In the genomic region with DNA sequence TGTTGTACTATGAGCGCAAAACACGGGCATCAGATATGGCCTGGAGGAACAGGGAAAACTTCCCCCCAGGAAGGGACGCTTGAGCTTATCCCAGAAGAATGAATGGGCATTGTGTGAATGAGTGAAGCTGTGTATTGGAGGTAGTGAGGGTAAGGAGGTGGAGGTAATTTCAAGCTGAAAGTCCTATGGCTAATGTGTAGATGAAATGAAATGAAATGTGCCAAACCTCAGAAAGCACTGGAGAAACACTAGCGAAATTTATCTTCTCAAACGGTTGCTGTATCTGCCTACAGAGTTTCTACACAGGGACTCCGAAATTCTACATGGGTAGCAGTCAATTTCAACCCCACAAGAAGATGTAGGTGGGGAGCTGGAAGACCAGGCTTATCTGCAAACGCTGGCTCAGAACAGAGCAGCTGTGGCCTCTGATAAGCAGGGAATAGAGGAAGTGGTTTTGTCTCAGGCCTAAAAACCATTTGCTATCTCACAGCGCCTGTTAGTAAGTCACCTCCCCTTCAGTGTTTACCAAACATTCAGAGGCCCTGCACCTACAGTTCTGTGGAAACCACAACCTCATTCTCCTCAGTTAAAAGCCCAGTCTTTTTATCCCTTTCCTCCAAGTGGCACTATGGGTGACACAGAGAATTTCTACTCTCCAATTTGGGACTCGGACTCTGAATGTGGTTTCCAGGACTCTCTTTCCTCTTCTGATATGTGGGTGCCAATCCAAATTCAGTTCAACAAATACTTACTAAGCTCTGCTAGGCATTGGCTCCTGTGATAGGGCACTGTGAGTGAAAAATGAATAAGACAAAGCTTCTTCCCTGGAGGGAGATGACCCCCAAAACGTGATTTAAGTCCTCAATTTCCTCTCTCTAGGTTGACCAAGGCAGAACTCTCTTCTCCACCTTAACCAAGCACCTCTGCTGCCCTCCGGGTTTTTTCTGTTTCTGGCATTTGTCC, we compare ENCODE assay signal across 1 cellular context.
TF ChIP-seq lines count a peak whose summit lies in the region.

No MANE protein-coding gene starts in this region.

TF ChIP-seq in K562, 482 proteins besides CTCF, POLR2A, EP300 and RAD21 (continued from another document and continues in another):
- no peak for TF ChIP-seq TGIF2 (CRISPR knock-in tag; IDR thresholded peaks at IDR 0.05)
- TF ChIP-seq ZEB2 (IDR thresholded peaks at IDR 0.05) = peak; percentile 90; the same call in 1 of the 2 replicates
- no peak for TF ChIP-seq MCM2 (IDR thresholded peaks at IDR 0.05; ENCODE audit: low read depth)
- TF ChIP-seq ARID2 (IDR thresholded peaks at IDR 0.05) = no peak
- no peak for TF ChIP-seq MCM3 (IDR thresholded peaks at IDR 0.05)
- peak; percentile 99 for TF ChIP-seq CBFB (CRISPR knock-in tag; IDR thresholded peaks at IDR 0.05)
- TF ChIP-seq TBL1XR1 (IDR thresholded peaks at IDR 0.05; ENCODE audit: low read length in 2 of 2) = peak; percentile 99 to 100
- peak; percentile 99 for TF ChIP-seq ILF3 (IDR thresholded peaks at IDR 0.05; ENCODE audit: borderline replicate concordance)
- no peak for TF ChIP-seq NR0B1 (IDR thresholded peaks at IDR 0.05; ENCODE audit: partially characterized antibody)
- TF ChIP-seq ZNF280A (IDR thresholded peaks at IDR 0.05; ENCODE audit: low read depth, partially characterized antibody) = no peak
- no peak for TF ChIP-seq UBTF (IDR thresholded peaks at IDR 0.05; ENCODE audit: borderline replicate concordance in 1 of 2, low read depth in 2 of 2, low read length in 2 of 2)
- peak in 1 of 2 experiments; percentile 80; a peak in 1 of 4 replicates for TF ChIP-seq KDM4B (IDR thresholded peaks at IDR 0.05; ENCODE audit: borderline replicate concordance in 2 of 2, low read depth in 1 of 2)
- TF ChIP-seq, protein P1, sequence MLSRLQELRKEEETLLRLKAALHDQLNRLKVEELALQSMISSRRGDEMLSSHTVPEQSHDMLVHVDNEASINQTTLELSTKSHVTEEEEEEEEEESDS (CRISPR knock-in tag; IDR thresholded peaks at IDR 0.05) = no peak
- TF ChIP-seq HNRNPUL1 (IDR thresholded peaks at IDR 0.05; ENCODE audit: low read length) = no peak; the same call in none of the 2 replicates
- TF ChIP-seq NCOR1 (IDR thresholded peaks at IDR 0.05) = peak; percentile 100
- peak; percentile 87 for TF ChIP-seq ELF1 (tag; IDR thresholded peaks at IDR 0.05)
- TF ChIP-seq MECOM (CRISPR knock-in tag; IDR thresholded peaks at IDR 0.05) = no peak
- TF ChIP-seq PPARD (CRISPR knock-in tag; IDR thresholded peaks at IDR 0.05) = no peak
- TF ChIP-seq, protein P2, sequence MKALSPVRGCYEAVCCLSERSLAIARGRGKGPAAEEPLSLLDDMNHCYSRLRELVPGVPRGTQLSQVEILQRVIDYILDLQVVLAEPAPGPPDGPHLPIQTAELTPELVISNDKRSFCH (CRISPR knock-in tag; IDR thresholded peaks at IDR 0.05) = no peak
- TF ChIP-seq, protein P2 (tag; IDR thresholded peaks at IDR 0.05) = peak; percentile 94
- 0 out of 2 replicates have a peak, but pooled peaks have one; percentile 44 for TF ChIP-seq FOXJ3 (CRISPR knock-in tag; IDR thresholded peaks at IDR 0.05)
- peak; percentile 81 for TF ChIP-seq JUN (IDR thresholded peaks at IDR 0.05; ENCODE audit: borderline replicate concordance, low read depth, low read length)
- no peak for TF ChIP-seq JUN (CRISPR knock-in tag; IDR thresholded peaks at IDR 0.05; ENCODE audit: borderline replicate concordance)
- peak; percentile 89; the same call in 1 of the 2 replicates for TF ChIP-seq RB1 (IDR thresholded peaks at IDR 0.05; ENCODE audit: low read depth)
- no peak; the same call in 1 of the 2 replicates for TF ChIP-seq ZNF76 (CRISPR knock-in tag; IDR thresholded peaks at IDR 0.05; ENCODE audit: borderline replicate concordance)
- no peak for TF ChIP-seq ZNF324 (CRISPR knock-in tag; IDR thresholded peaks at IDR 0.05)
- no peak for TF ChIP-seq ZNF282 (CRISPR knock-in tag; IDR thresholded peaks at IDR 0.05)
- TF ChIP-seq MLX (CRISPR knock-in tag; conservative IDR thresholded peaks at IDR 0.05) = no peak
- peak; percentile 100 for TF ChIP-seq SPI1 (IDR thresholded peaks at IDR 0.05; ENCODE audit: borderline replicate concordance, low read depth, low read length)
- TF ChIP-seq RBM17 (IDR thresholded peaks at IDR 0.05; ENCODE audit: borderline replicate concordance, low read depth, low read length) = no peak
- TF ChIP-seq ETS1 (conservative IDR thresholded peaks at IDR 0.05; ENCODE audit: control insufficient read depth, low read depth, low read length) = peak; percentile 99
- no peak for TF ChIP-seq RFX7 (CRISPR knock-in tag; IDR thresholded peaks at IDR 0.05)
- TF ChIP-seq SMARCC2 (IDR thresholded peaks at IDR 0.05; ENCODE audit: low read depth) = peak; percentile 100
- peak; percentile 75 for TF ChIP-seq ZNF444 (CRISPR knock-in tag; IDR thresholded peaks at IDR 0.05)
- peak in 2 of 3 experiments; percentile 4 to 24 for TF ChIP-seq YY1 (IDR thresholded peaks at IDR 0.05; ENCODE audit: borderline replicate concordance in 1 of 3, control insufficient read depth in 1 of 3, extremely low read depth in 1 of 3, insufficient read depth in 3 of 3, insufficient read length in 1 of 3, insufficient replicate concordance in 2 of 3, low read depth in 1 of 3, low read length in 2 of 3)
- no peak for TF ChIP-seq ZNF586 (CRISPR knock-in tag; conservative IDR thresholded peaks at IDR 0.05)
- TF ChIP-seq TAF9B (IDR thresholded peaks at IDR 0.05; ENCODE audit: partially characterized antibody) = peak; percentile 79
- no peak for TF ChIP-seq NR3C1 (CRISPR knock-in tag; IDR thresholded peaks at IDR 0.05)
- TF ChIP-seq XRCC5 (IDR thresholded peaks at IDR 0.05; ENCODE audit: low read depth, low read length) = no peak
- TF ChIP-seq CREB3L1 (IDR thresholded peaks at IDR 0.05; ENCODE audit: borderline replicate concordance, low read depth) = peak; percentile 69; the same call in 1 of the 2 replicates
- TF ChIP-seq POLR2AphosphoS2 (IDR thresholded peaks at IDR 0.05; ENCODE audit: low read length) = no peak
- peak; percentile 92 for TF ChIP-seq ZKSCAN8 (CRISPR knock-in tag; IDR thresholded peaks at IDR 0.05)
- TF ChIP-seq, protein P3, sequence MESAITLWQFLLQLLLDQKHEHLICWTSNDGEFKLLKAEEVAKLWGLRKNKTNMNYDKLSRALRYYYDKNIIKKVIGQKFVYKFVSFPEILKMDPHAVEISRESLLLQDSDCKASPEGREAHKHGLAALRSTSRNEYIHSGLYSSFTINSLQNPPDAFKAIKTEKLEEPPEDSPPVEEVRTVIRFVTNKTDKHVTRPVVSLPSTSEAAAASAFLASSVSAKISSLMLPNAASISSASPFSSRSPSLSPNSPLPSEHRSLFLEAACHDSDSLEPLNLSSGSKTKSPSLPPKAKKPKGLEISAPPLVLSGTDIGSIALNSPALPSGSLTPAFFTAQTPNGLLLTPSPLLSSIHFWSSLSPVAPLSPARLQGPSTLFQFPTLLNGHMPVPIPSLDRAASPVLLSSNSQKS (CRISPR knock-in tag; IDR thresholded peaks at IDR 0.05) = no peak
- TF ChIP-seq PHF21A (IDR thresholded peaks at IDR 0.05; ENCODE audit: borderline replicate concordance, low read depth) = no peak
- peak; percentile 96 for TF ChIP-seq MYNN (IDR thresholded peaks at IDR 0.05)
- TF ChIP-seq MYNN (CRISPR knock-in tag; IDR thresholded peaks at IDR 0.05) = no peak
- no peak; the same call in 1 of the 2 replicates for TF ChIP-seq NFXL1 (CRISPR knock-in tag; IDR thresholded peaks at IDR 0.05)
- no peak for TF ChIP-seq ZNF507 (tag; conservative IDR thresholded peaks at IDR 0.05)
- no peak for TF ChIP-seq ZSCAN29 (IDR thresholded peaks at IDR 0.05)
- TF ChIP-seq FOXP1 (CRISPR knock-in tag; IDR thresholded peaks at IDR 0.05) = peak; percentile 99
- no peak for TF ChIP-seq TAF15 (IDR thresholded peaks at IDR 0.05; ENCODE audit: low read depth, low read length)
- TF ChIP-seq CHCHD3 (CRISPR knock-in tag; IDR thresholded peaks at IDR 0.05) = no peak
- TF ChIP-seq, protein P4, sequence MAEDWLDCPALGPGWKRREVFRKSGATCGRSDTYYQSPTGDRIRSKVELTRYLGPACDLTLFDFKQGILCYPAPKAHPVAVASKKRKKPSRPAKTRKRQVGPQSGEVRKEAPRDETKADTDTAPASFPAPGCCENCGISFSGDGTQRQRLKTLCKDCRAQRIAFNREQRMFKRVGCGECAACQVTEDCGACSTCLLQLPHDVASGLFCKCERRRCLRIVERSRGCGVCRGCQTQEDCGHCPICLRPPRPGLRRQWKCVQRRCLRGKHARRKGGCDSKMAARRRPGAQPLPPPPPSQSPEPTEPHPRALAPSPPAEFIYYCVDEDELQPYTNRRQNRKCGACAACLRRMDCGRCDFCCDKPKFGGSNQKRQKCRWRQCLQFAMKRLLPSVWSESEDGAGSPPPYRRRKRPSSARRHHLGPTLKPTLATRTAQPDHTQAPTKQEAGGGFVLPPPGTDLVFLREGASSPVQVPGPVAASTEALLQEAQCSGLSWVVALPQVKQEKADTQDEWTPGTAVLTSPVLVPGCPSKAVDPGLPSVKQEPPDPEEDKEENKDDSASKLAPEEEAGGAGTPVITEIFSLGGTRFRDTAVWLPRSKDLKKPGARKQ (CRISPR knock-in tag; IDR thresholded peaks at IDR 0.05) = no peak
- TF ChIP-seq, protein P5, sequence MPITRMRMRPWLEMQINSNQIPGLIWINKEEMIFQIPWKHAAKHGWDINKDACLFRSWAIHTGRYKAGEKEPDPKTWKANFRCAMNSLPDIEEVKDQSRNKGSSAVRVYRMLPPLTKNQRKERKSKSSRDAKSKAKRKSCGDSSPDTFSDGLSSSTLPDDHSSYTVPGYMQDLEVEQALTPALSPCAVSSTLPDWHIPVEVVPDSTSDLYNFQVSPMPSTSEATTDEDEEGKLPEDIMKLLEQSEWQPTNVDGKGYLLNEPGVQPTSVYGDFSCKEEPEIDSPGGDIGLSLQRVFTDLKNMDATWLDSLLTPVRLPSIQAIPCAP (CRISPR knock-in tag; IDR thresholded peaks at IDR 0.05; ENCODE audit: borderline replicate concordance) = no peak
- TF ChIP-seq LEF1 (IDR thresholded peaks at IDR 0.05) = peak; percentile 100
- peak; percentile 98 for TF ChIP-seq NCOA1 (IDR thresholded peaks at IDR 0.05; ENCODE audit: low read depth)
